Comparison of ENCODE assay signal across 23 cellular contexts in the genomic region with DNA sequence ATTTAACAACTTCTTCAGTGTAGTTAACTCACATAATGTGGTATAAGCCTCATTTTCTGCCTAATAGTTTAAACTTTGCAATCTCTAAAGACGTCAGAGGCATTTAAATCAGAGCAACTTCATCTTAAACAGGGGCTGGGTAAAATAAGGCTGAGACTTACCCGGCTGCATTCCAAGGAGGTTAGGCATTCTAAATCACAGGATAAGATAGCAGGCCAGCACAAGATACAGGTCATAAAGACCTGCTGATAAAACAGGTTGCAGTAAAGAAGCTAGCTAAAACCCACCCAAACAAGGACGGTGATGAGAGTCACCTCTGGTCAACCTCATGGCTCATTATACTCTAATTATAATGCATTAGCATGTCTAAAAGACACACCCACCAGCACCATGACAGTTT.
DNase-seq lines count a peak whose midpoint lies in the region; ATAC-seq, FAIRE-seq and TF ChIP-seq lines count a peak whose summit lies in the region.
"Had no signal": no experiment of that assay in that cellular context is flagged by ENCODE, and none has a peak within 500 bp of the region (broad histone marks: within the 10 kb centered on the region; RNA-seq: fewer than 3 reads in every experiment).

No MANE protein-coding gene starts in this region.

- ATAC-seq in GM19395 (IDR thresholded peaks at IDR 0.05; ENCODE audit: unreplicated experiment): no peak
- ATAC-seq in GM19328 (IDR thresholded peaks at IDR 0.05; ENCODE audit: unreplicated experiment): no peak
- ATAC-seq: HCT116, K562, Panc1 had no signal

- intact Hi-C loops in mammary epithelial cell (cut with micrococcal nuclease): no loop called here
- intact Hi-C loops in breast epithelium (cut with DNase I; ENCODE audit: low total_unique reads): no loop called here

- H3K4me3 ChIP-seq in mammary epithelial cell (replicated peaks in 1 of 3; ENCODE audit: insufficient read depth in 1 of 3, low read depth in 2 of 3, low read length in 3 of 3) (no peak overlapping the region), breast epithelium (no peak overlapping the region), bronchial epithelial cell (ENCODE audit: low read depth, low read length) (no peak overlapping the region), keratinocyte (ENCODE audit: control insufficient read depth in 2 of 3, extremely low read depth in 1 of 3, insufficient read depth in 2 of 3, low read depth in 1 of 3, low read length in 3 of 3) (peak overlapping the region in 1 of 3 experiments; percentile 15)
- H3K4me3 ChIP-seq: K562, SK-N-MC had no signal

- H3K27me3 Mint-ChIP-seq in type B pancreatic cell: no peaks in the 10 kb centered on the region

- TF ChIP-seq CTCF in mammary epithelial cell (conservative IDR thresholded peaks at IDR 0.05 in 1 of 2, IDR thresholded peaks at IDR 0.05 in 1 of 2; ENCODE audit: extremely low read depth in 1 of 2, insufficient read depth in 1 of 2, low read depth in 1 of 2, low read length in 2 of 2) (no peak), breast epithelium (IDR thresholded peaks at IDR 0.05) (no peak), bronchial epithelial cell (IDR thresholded peaks at IDR 0.05; ENCODE audit: insufficient read depth, low read length, severe bottlenecking) (no peak), keratinocyte (optimal IDR thresholded peaks at IDR 0.05 in 1 of 3, IDR thresholded peaks at IDR 0.05 in 1 of 3, conservative IDR thresholded peaks at IDR 0.05 in 1 of 3; ENCODE audit: extremely low read depth in 1 of 3, insufficient read depth in 2 of 3, low read length in 3 of 3) (no peak), type B pancreatic cell (conservative IDR thresholded peaks at IDR 0.05) (no peak)

- no peak for TF ChIP-seq POLR2A in breast epithelium (IDR thresholded peaks at IDR 0.05)

- FAIRE-seq in bronchial epithelial cell (lab: Jason Lieb, UNC) (peak; percentile 18), keratinocyte (lab: Jason Lieb, UNC) (peak; percentile 73)
- FAIRE-seq: G401.6, K562 had no signal

- H3K79me2 ChIP-seq in mammary epithelial cell (ENCODE audit: insufficient read depth, low read length): no peaks in the 10 kb centered on the region
- H3K79me2 ChIP-seq in keratinocyte (ENCODE audit: control insufficient read depth, insufficient read depth, low read length): no peaks in the 10 kb centered on the region

- WGBS in mammary epithelial cell (ENCODE audit: low coverage, missing lambda C conversion rate): 18% methylated on average over 3 of the region's 3 CpGs

- H4K20me1 ChIP-seq in mammary epithelial cell (ENCODE audit: insufficient read depth, low read length) (no peaks in the 10 kb centered on the region), keratinocyte (ENCODE audit: control insufficient read depth, extremely low read depth, insufficient read depth, low read length) (no peaks in the 10 kb centered on the region)

- dilution Hi-C loops in mammary epithelial cell (cut with HindIII; ENCODE audit: low sequenced_read_pairs) (no loop called here), keratinocyte (cut with MboI; ENCODE audit: extremely low pct_ligation_motif_present, low sequenced_read_pairs) (no loop called here)

- H3K9me1 ChIP-seq in keratinocyte (ENCODE audit: control insufficient read depth, extremely low read depth, insufficient read depth, low read length): no peaks in the 10 kb centered on the region

- in situ Hi-C loops in mammary epithelial cell (cut with MboI; ENCODE audit: low sequenced_read_pairs in 2 of 2): no loop called here

- H3K36me3 ChIP-seq in mammary epithelial cell (ENCODE audit: insufficient read depth, low read length) (no peaks in the 10 kb centered on the region), breast epithelium (no peaks in the 10 kb centered on the region), bronchial epithelial cell (ENCODE audit: control insufficient read depth, insufficient read depth, low read length) (no peaks in the 10 kb centered on the region), keratinocyte (ENCODE audit: control insufficient read depth in 2 of 2, extremely low read depth in 1 of 2, insufficient read depth in 2 of 2, low read length in 2 of 2) (no peaks in the 10 kb centered on the region)

- CTCF ChIA-PET in mammary epithelial cell (lab: Charles Lee; ENCODE audit: low non-redundant PET): no interaction called here

- H3K4me2 ChIP-seq in mammary epithelial cell (ENCODE audit: insufficient read depth, low read depth, low read length) (peak overlapping the region; percentile 66), keratinocyte (ENCODE audit: control insufficient read depth, extremely low read depth, insufficient read depth, low read depth, low read length) (peak overlapping the region; percentile 58)

- H3K9me3 ChIP-seq in mammary epithelial cell (replicated peaks; ENCODE audit: insufficient read depth, low read length) (peaks cover 3% of the 10 kb centered on the region), breast epithelium (peaks cover 13 to 18% of the 10 kb centered on the region in 2 donors), keratinocyte (ENCODE audit: control insufficient read depth, low read depth, low read length) (no peaks in the 10 kb centered on the region)

- H3K27me3 ChIP-seq in mammary epithelial cell (ENCODE audit: insufficient read depth, low read length) (no peaks in the 10 kb centered on the region), breast epithelium (no peaks in the 10 kb centered on the region), bronchial epithelial cell (ENCODE audit: control insufficient read depth, insufficient read depth, low read length) (no peaks in the 10 kb centered on the region), keratinocyte (ENCODE audit: control insufficient read depth, extremely low read depth, insufficient read depth, low read length) (no peaks in the 10 kb centered on the region)

- H3K4me1 ChIP-seq in mammary epithelial cell (ENCODE audit: insufficient read depth, low read length) (peaks cover 12% of the 10 kb centered on the region), breast epithelium (no peaks in the 10 kb centered on the region), keratinocyte (ENCODE audit: control insufficient read depth, extremely low read depth, insufficient read depth, low read length) (peaks cover 16% of the 10 kb centered on the region)

- H3K4me3 Mint-ChIP-seq in type B pancreatic cell: peak overlapping the region; percentile 49

- peaks cover 5% of the 10 kb centered on the region for H3K9me3 Mint-ChIP-seq in type B pancreatic cell

- H3K9ac ChIP-seq in mammary epithelial cell (ENCODE audit: insufficient read depth, low read length) (no peak overlapping the region), keratinocyte (ENCODE audit: control insufficient read depth, extremely low read depth, insufficient read depth, low read length) (no peak overlapping the region)

- H2AFZ ChIP-seq in mammary epithelial cell (ENCODE audit: low read depth, low read length) (no peak overlapping the region), keratinocyte (ENCODE audit: control insufficient read depth, low read length) (no peak overlapping the region)

- peaks cover 4% of the 10 kb centered on the region for H3K36me3 Mint-ChIP-seq in type B pancreatic cell

- DNase-seq in mammary epithelial cell (peak; percentile 50), breast epithelium (ENCODE audit: low spot score in 2 of 2) (no peak), bronchial epithelial cell (ENCODE audit: low read depth) (peak; percentile 75), keratinocyte (ENCODE audit: low read depth, low spot score) (peak; percentile 35), type B pancreatic cell (ENCODE audit: extremely low spot score, unreplicated experiment) (no peak), Kasumi-1 (lab: John Stamatoyannopoulos, UW) (no peak)
- DNase-seq: AML-193, DMS 273 treated with DMSO at 0.1 percent for 48 hours, DND-41, NCI-H1105 treated with DMSO at 0.1 percent for 48 hours, NCI-H1694, NCI-H2227 treated with DMSO at 0.1 percent for 48 hours, NCI-H524 treated with DMSO at 0.1 percent for 48 hours, SHP77 had no signal

- H3K4me1 Mint-ChIP-seq in type B pancreatic cell (ENCODE audit: unreplicated experiment): no peaks in the 10 kb centered on the region

- H3K27ac Mint-ChIP-seq in type B pancreatic cell: peak overlapping the region; percentile 93

- H3K27ac ChIP-seq in mammary epithelial cell (ENCODE audit: insufficient read depth, low read depth, low read length): no peak overlapping the region
- no peak overlapping the region for H3K27ac ChIP-seq in breast epithelium
- H3K27ac ChIP-seq in keratinocyte (ENCODE audit: control insufficient read depth, insufficient read depth, low read length): no peak overlapping the region
- H3K27ac ChIP-seq: 22Rv1, C4-2B, SK-N-MC had no signal

- BruUV-seq in mammary epithelial cell (replicated peaks; lab: Mats Ljungman, UMichigan): no TSS peak

Comparison
In these comparisons a context has a peak if more than half of its experiments do, and no peak if none do; other contexts are left out.
1. DNase-seq: peak in mammary epithelial cell (single experiment), bronchial epithelial cell (single experiment) and keratinocyte (single experiment); none in breast epithelium (0 of 2), type B pancreatic cell (single experiment) and Kasumi-1 (0 of 2).